20 cellular contexts compared by ENCODE assay signal in genomic region chr10:61179734-61180133, GRCh38.
"Had no signal": no experiment of that assay in that cellular context is flagged by ENCODE, and none has a peak within 500 bp of the region (broad histone marks: within the 10 kb centered on the region; RNA-seq: fewer than 3 reads in every experiment).

No MANE protein-coding gene starts in this region.

- H3K4me3 Mint-ChIP-seq: activated T-cell treated with anti-CD3 and anti-CD28 coated beads, Interleukin-2, amount 50 U/mL, for 72 hours; mesothelial cell of epicardium; natural killer cell treated with Interleukin-12 subunit alpha and Interleukin-12 subunit beta and Interleukin-15 and Interleukin-18, amount 100 ng/mL, for 72 hours had no signal

- H3K9me3 Mint-ChIP-seq: activated T-cell treated with anti-CD3 and anti-CD28 coated beads, Interleukin-2, amount 50 U/mL, for 72 hours; natural killer cell treated with Interleukin-12 subunit alpha and Interleukin-12 subunit beta and Interleukin-15 and Interleukin-18, amount 100 ng/mL, for 72 hours had no signal

- DNase-seq: activated CD4-positive, CD25-positive, alpha-beta regulatory T cell treated with anti-CD3 and anti-CD28 coated beads, Interleukin-2, amount 50 U/mL, for 72 hours; activated CD8-positive, alpha-beta memory T cell treated with anti-CD3 and anti-CD28 coated beads for 24 hours; activated CD8-positive, alpha-beta memory T cell treated with anti-CD3 and anti-CD28 coated beads, Interleukin-2, amount 50 U/mL, for 48 hours; activated effector memory CD4-positive, alpha-beta T cell treated with anti-CD3 and anti-CD28 coated beads, Interleukin-2, amount 50 U/mL, for 16 hours; activated naive CD4-positive, alpha-beta T cell treated with anti-CD3 and anti-CD28 coated beads, Interleukin-2, amount 50 U/mL, for 16 hours; activated T-cell treated with anti-CD3 and anti-CD28 coated beads, Interleukin-2, amount 50 U/mL, for 72 hours; aorta; brain microvascular endothelial cell; cortex of kidney; erythroblast; hypothalamus; left lung; nucleus accumbens; posterior cingulate gyrus; stimulated activated CD4-positive, alpha-beta T cell treated with anti-CD3 and anti-CD28 coated beads, Interleukin-2, amount 100 ng/mL, for 24 hours; stimulated activated naive CD8-positive, alpha-beta T cell treated with anti-CD3 and anti-CD28 coated beads, Interleukin-15, Interleukin-2, amounts not matched to agents 100 U/mL and 50 U/mL, for 24 hours; substantia nigra; tibial artery had no signal

- H3K27ac ChIP-seq: brain microvascular endothelial cell, left lung, tibial artery had no signal

- H3K4me3 ChIP-seq: left lung, tibial artery had no signal

- H3K36me3 Mint-ChIP-seq: mesothelial cell of epicardium; natural killer cell treated with Interleukin-12 subunit alpha and Interleukin-12 subunit beta and Interleukin-15 and Interleukin-18, amount 100 ng/mL, for 72 hours had no signal

- H3K27ac Mint-ChIP-seq: activated T-cell treated with anti-CD3 and anti-CD28 coated beads, Interleukin-2, amount 50 U/mL, for 72 hours; mesothelial cell of epicardium; natural killer cell treated with Interleukin-12 subunit alpha and Interleukin-12 subunit beta and Interleukin-15 and Interleukin-18, amount 100 ng/mL, for 72 hours had no signal
